Comparison of ENCODE assay signal across 27 cellular contexts in the genomic region with DNA sequence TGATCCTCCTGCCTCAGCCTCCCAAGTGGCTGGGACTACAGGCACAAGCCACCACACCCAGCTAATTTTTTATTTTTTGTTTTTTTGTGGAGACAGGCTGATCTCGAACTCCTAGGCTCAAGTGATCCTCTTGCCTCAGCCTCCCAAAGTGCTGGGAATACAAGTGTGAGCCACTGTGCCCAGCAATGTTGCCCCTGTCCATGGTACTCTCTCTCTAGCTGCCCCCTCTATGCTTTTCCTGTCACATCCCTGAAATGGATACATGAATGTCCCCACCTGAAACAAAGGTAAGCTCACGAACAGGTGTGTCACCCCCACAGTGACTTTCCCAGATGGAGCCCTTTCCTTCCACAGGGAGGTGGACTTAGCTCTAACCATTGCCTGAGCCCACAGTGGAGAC.
"Had no signal": no experiment of that assay in that cellular context is flagged by ENCODE, and none has a peak within 500 bp of the region (broad histone marks: within the 10 kb centered on the region; RNA-seq: fewer than 3 reads in every experiment).

No MANE protein-coding gene starts in this region.

- ATAC-seq: naive thymus-derived CD8-positive, alpha-beta T cell; pancreas; right cardiac atrium; right lobe of liver; stimulated activated effector memory CD8-positive, alpha-beta T cell treated with anti-CD3 and anti-CD28 coated beads, Interleukin-12 subunit alpha, Interleukin-12 subunit beta, amount 100 ng/mL, for 72 hours; stimulated activated naive B cell treated with anti-CD40 and anti-IgM and Interleukin-4, amounts not matched to agents 10 μg/mL and 1 μg/mL and 100 μg/mL, for 72 hours; upper lobe of right lung had no signal

- DNase-seq: naive B cell; naive thymus-derived CD8-positive, alpha-beta T cell; nephron progenitor cell; nucleus accumbens; pancreas; right cardiac atrium; right lobe of liver; sigmoid colon; small intestine; stimulated activated CD4-positive, alpha-beta T cell treated with anti-CD3 and anti-CD28 coated beads, Interleukin-15, amount 100 ng/mL, for 24 hours; stimulated activated CD4-positive, alpha-beta T cell treated with anti-CD3 and anti-CD28 coated beads, Interleukin-2, amount 100 ng/mL, for 24 hours; stimulated activated CD4-positive, alpha-beta T cell treated with anti-CD3 and anti-CD28 coated beads, Interleukin-2, amount 100 ng/mL, for 48 hours; stimulated activated CD4-positive, alpha-beta T cell treated with anti-CD3 and anti-CD28 coated beads, Interleukin-4, amount 100 ng/mL, for 24 hours; stimulated activated naive B cell treated with anti-CD40 and anti-IgM and Interleukin-4, amounts not matched to agents 10 μg/mL and 1 μg/mL and 100 μg/mL, for 72 hours; stimulated activated naive CD4-positive, alpha-beta T cell treated with Interleukin-2 at 50 U/mL for 16 hours; stomach; thyroid gland; trophoblast cell; upper lobe of right lung; uterus had no signal

- H3K9me3 ChIP-seq: neutrophil, pancreas, prostate gland, right lobe of liver, thoracic aorta, thyroid gland, upper lobe of right lung, uterus had no signal

- H3K4me1 ChIP-seq: pancreas, prostate gland, right lobe of liver, stomach, thyroid gland, tibial nerve, upper lobe of right lung had no signal

- H3K4me3 ChIP-seq: pancreas, prostate gland, right lobe of liver, sigmoid colon, stomach, thoracic aorta, thyroid gland, tibial nerve, upper lobe of right lung, uterus had no signal

- H3K36me3 ChIP-seq: neutrophil, pancreas, prostate gland, right lobe of liver, sigmoid colon, stomach, thoracic aorta, thyroid gland, tibial nerve, upper lobe of right lung, uterus had no signal

- H3K4me3 Mint-ChIP-seq: naive B cell; naive thymus-derived CD8-positive, alpha-beta T cell; natural killer cell treated with Interleukin-12 subunit alpha and Interleukin-12 subunit beta and Interleukin-15 and Interleukin-18, amount 100 ng/mL, for 72 hours; nephron progenitor cell; neural crest cell; stimulated activated effector memory CD8-positive, alpha-beta T cell treated with anti-CD3 and anti-CD28 coated beads, Interleukin-12 subunit alpha, Interleukin-12 subunit beta, amount 100 ng/mL, for 72 hours; stimulated activated naive B cell treated with anti-CD40 and anti-IgM and Interleukin-4, amounts not matched to agents 10 μg/mL and 1 μg/mL and 100 μg/mL, for 72 hours had no signal

- H3K27ac Mint-ChIP-seq: naive B cell; natural killer cell treated with Interleukin-12 subunit alpha and Interleukin-12 subunit beta and Interleukin-15 and Interleukin-18, amount 100 ng/mL, for 72 hours; nephron progenitor cell; stimulated activated effector memory CD8-positive, alpha-beta T cell treated with anti-CD3 and anti-CD28 coated beads, Interleukin-12 subunit alpha, Interleukin-12 subunit beta, amount 100 ng/mL, for 72 hours; stimulated activated naive B cell treated with anti-CD40 and anti-IgM and Interleukin-4, amounts not matched to agents 10 μg/mL and 1 μg/mL and 100 μg/mL, for 72 hours had no signal

- H3K9me3 Mint-ChIP-seq: natural killer cell treated with Interleukin-12 subunit alpha and Interleukin-12 subunit beta and Interleukin-15 and Interleukin-18, amount 100 ng/mL, for 72 hours; neural crest cell; stimulated activated effector memory CD8-positive, alpha-beta T cell treated with anti-CD3 and anti-CD28 coated beads, Interleukin-12 subunit alpha, Interleukin-12 subunit beta, amount 100 ng/mL, for 72 hours had no signal

- H3K4me1 Mint-ChIP-seq: naive B cell; naive thymus-derived CD8-positive, alpha-beta T cell; stimulated activated effector memory CD8-positive, alpha-beta T cell treated with anti-CD3 and anti-CD28 coated beads, Interleukin-12 subunit alpha, Interleukin-12 subunit beta, amount 100 ng/mL, for 72 hours; stimulated activated naive B cell treated with anti-CD40 and anti-IgM and Interleukin-4, amounts not matched to agents 10 μg/mL and 1 μg/mL and 100 μg/mL, for 72 hours had no signal

- H3K27ac ChIP-seq: neutrophil, pancreas, prostate gland, right lobe of liver, sigmoid colon, stomach, thoracic aorta, thyroid gland, tibial nerve, upper lobe of right lung, uterus had no signal

- H3K27me3 ChIP-seq: pancreas, right lobe of liver, thyroid gland, tibial nerve, uterus had no signal

- H3K36me3 Mint-ChIP-seq: naive B cell; naive thymus-derived CD8-positive, alpha-beta T cell; natural killer cell treated with Interleukin-12 subunit alpha and Interleukin-12 subunit beta and Interleukin-15 and Interleukin-18, amount 100 ng/mL, for 72 hours; stimulated activated effector memory CD8-positive, alpha-beta T cell treated with anti-CD3 and anti-CD28 coated beads, Interleukin-12 subunit alpha, Interleukin-12 subunit beta, amount 100 ng/mL, for 72 hours; stimulated activated naive B cell treated with anti-CD40 and anti-IgM and Interleukin-4, amounts not matched to agents 10 μg/mL and 1 μg/mL and 100 μg/mL, for 72 hours had no signal
